Comparison of ENCODE assay signal across 1 cellular context in genomic region chr9:124010665-124011321, GRCh38.
TF ChIP-seq lines count a peak whose summit lies in the region.

No MANE protein-coding gene starts in this region.

TF ChIP-seq in SK-N-SH treated with all-trans-retinoic acid at 6 μM for 48 hours, 23 proteins besides CTCF, POLR2A, EP300 and RAD21 (continued from another document):
- no peak for TF ChIP-seq PATZ1 (CRISPR knock-in tag; IDR thresholded peaks at IDR 0.05; ENCODE audit: borderline replicate concordance)
